Comparison of ENCODE assay signal across 30 cellular contexts in the genomic region with DNA sequence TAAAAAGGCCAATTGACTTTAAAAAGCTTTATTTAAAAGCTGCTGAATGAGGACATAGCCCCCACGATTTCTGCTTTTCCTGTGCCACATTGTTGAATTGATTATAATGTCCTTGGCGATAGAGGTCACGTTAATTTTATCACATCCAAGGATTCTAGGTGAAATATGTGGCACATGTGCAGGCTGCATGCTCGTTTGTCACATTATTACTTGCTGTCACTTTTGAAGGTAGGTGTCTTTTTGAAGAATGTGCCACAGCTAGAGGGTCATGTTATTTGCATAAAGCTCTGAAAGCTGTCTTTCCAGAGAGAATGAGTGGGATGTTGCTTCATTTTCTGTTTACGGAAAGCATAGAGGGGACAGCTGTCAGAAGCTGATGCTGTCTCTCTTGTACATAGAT.
"Had no signal": no experiment of that assay in that cellular context is flagged by ENCODE, and none has a peak within 500 bp of the region (broad histone marks: within the 10 kb centered on the region; RNA-seq: fewer than 3 reads in every experiment).

No MANE protein-coding gene starts in this region.

- DNase-seq: activated B cell treated with CpG ODN at 0.5 μM for 24 hours; activated CD4-positive, alpha-beta T cell treated with anti-CD3 and anti-CD28 coated beads for 48 hours; activated CD4-positive, alpha-beta T cell treated with anti-CD3 and anti-CD28 coated beads, Interleukin-2, amount 50 U/mL, for 1 hour; activated CD4-positive, alpha-beta T cell treated with anti-CD3 and anti-CD28 coated beads, Interleukin-2, amount 50 U/mL, for 48 hours; activated CD8-positive, alpha-beta memory T cell treated with anti-CD3 and anti-CD28 coated beads for 24 hours; activated CD8-positive, alpha-beta T cell treated with anti-CD3 and anti-CD28 coated beads for 36 hours; activated effector memory CD4-positive, alpha-beta T cell treated with Interleukin-2 at 50 U/mL for 16 hours; activated gamma-delta T cell treated with Interleukin-2 at 50 U/mL for 16 hours; activated naive CD4-positive, alpha-beta T cell treated with anti-CD3 and anti-CD28 coated beads, Interleukin-2, amount 50 U/mL, for 16 hours; activated naive CD4-positive, alpha-beta T cell treated with Interleukin-2 at 50 U/mL for 16 hours; activated T-cell treated with anti-CD3 and anti-CD28 coated beads, Interleukin-2, amount 50 U/mL, for 4 hours; amniotic stem cell; anterior cingulate cortex; brain microvascular endothelial cell; dorsolateral prefrontal cortex; effector memory CD4-positive, alpha-beta T cell; endodermal cell; foreskin fibroblast; heart left ventricle; T-helper 17 cell; T1000; WERI-Rb-1 had no signal

- H3K4me3 ChIP-seq: coronary artery, dorsolateral prefrontal cortex, heart left ventricle had no signal

- H3K27ac Mint-ChIP-seq: activated B cell treated with CpG ODN at 0.5 μM for 24 hours; activated CD8-positive, alpha-beta T cell treated with anti-CD3 and anti-CD28 coated beads for 36 hours; activated naive CD8-positive, alpha-beta T cell; activated T-helper 17 cell treated with anti-CD3 and anti-CD28 coated beads, Interleukin-2, amount 50 U/mL, for 72 hours; dendritic cell treated with granulocyte-macrophage colony-stimulating factor and Interleukin-4, amounts not matched to agents 40 ng/mL and 50 ng/mL, for 4 days; endodermal cell; T-helper 17 cell; T-helper 2 cell treated with Interferon-gamma antibody and Interleukin-4, amounts not matched to agents 5 μg/mL and 100 μg/mL, for 36 hours had no signal

- H3K4me3 Mint-ChIP-seq: activated B cell treated with CpG ODN at 0.5 μM for 24 hours; activated CD8-positive, alpha-beta T cell treated with anti-CD3 and anti-CD28 coated beads for 36 hours; activated naive CD8-positive, alpha-beta T cell; activated T-cell treated with anti-CD3 and anti-CD28 coated beads, Interleukin-2, amount 50 U/mL, for 4 hours; activated T-helper 17 cell treated with anti-CD3 and anti-CD28 coated beads, Interleukin-2, amount 50 U/mL, for 72 hours; central memory CD8-positive, alpha-beta T cell; dendritic cell treated with granulocyte-macrophage colony-stimulating factor and Interleukin-4, amounts not matched to agents 40 ng/mL and 50 ng/mL, for 4 days; endodermal cell; T-helper 17 cell; T-helper 2 cell treated with Interferon-gamma antibody and Interleukin-4, amounts not matched to agents 5 μg/mL and 100 μg/mL, for 36 hours had no signal

- ATAC-seq: activated CD4-positive, CD25-positive, alpha-beta regulatory T cell treated with anti-CD3 and anti-CD28 coated beads, Interleukin-2, amount 50 U/mL, for 24 hours; activated CD8-positive, alpha-beta T cell treated with anti-CD3 and anti-CD28 coated beads for 36 hours; activated T-cell treated with anti-CD3 and anti-CD28 coated beads, Interleukin-2, amount 50 U/mL, for 4 hours; activated T-helper 17 cell treated with anti-CD3 and anti-CD28 coated beads, Interleukin-2, amount 50 U/mL, for 72 hours; esophagus mucosa; heart left ventricle; T-helper 17 cell had no signal

- H3K4me1 Mint-ChIP-seq: activated B cell treated with CpG ODN at 0.5 μM for 24 hours; activated T-helper 17 cell treated with anti-CD3 and anti-CD28 coated beads, Interleukin-2, amount 50 U/mL, for 72 hours; central memory CD8-positive, alpha-beta T cell; T-helper 17 cell had no signal

- H3K36me3 ChIP-seq: brain microvascular endothelial cell, heart left ventricle, WERI-Rb-1 had no signal

- H3K9me3 Mint-ChIP-seq: endodermal cell had no signal

- H3K27me3 ChIP-seq: brain microvascular endothelial cell, dorsolateral prefrontal cortex, heart left ventricle had no signal

- H3K27me3 Mint-ChIP-seq: activated B cell treated with CpG ODN at 0.5 μM for 24 hours; activated CD8-positive, alpha-beta T cell treated with anti-CD3 and anti-CD28 coated beads for 36 hours; activated naive CD8-positive, alpha-beta T cell; activated T-helper 17 cell treated with anti-CD3 and anti-CD28 coated beads, Interleukin-2, amount 50 U/mL, for 72 hours; central memory CD8-positive, alpha-beta T cell; dendritic cell treated with granulocyte-macrophage colony-stimulating factor and Interleukin-4, amounts not matched to agents 40 ng/mL and 50 ng/mL, for 4 days; T-helper 17 cell had no signal

- H3K36me3 Mint-ChIP-seq: activated naive CD8-positive, alpha-beta T cell had no signal
